In the genomic region with DNA sequence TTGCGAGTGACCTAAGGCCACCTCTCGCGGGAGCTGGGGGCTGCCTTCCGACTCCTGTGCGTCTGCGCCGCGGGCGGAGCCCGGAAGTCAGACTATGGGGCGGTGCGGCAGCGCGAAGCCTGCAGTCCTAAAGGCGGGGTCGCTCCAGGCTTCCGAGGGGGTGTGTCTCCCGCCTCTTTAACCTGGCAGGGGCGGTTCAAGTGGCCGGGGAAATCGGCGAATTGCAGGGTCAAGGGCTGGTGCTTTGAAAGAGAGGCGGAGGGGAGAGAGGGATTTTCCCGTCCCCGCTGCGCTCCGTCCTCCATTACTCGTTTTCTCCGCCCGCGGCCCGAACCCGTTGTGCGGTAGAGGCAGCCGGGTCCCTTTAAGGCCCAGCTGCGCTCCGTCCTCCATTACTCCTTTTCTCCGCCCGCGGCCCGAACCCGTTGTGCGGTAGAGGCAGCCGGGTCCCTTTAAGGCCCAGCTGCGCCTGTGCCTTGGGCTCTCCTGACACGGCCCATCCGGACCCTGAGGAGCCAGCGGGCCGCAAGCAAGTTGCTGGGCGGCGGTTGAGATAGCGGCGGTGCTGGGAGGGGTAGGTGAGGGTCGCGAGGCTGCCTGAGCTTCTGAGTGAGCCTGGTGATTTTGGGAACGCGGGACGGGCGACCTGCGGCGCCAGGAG, we compare ENCODE assay signal across 8 cellular contexts. TPM values are rescaled to one million over a fixed set of nuclear protein-coding genes. Genes with fewer than 3 reads are reported as not detected.
DNase-seq lines count a peak whose midpoint lies in the region; ATAC-seq, FAIRE-seq and TF ChIP-seq lines count a peak whose summit lies in the region.
"Not testable (repeated sequence)": the region's sequence is repeated elsewhere in the genome, so short reads cannot be mapped to it uniquely, and the experiment has no call there.

A gene with protein sequence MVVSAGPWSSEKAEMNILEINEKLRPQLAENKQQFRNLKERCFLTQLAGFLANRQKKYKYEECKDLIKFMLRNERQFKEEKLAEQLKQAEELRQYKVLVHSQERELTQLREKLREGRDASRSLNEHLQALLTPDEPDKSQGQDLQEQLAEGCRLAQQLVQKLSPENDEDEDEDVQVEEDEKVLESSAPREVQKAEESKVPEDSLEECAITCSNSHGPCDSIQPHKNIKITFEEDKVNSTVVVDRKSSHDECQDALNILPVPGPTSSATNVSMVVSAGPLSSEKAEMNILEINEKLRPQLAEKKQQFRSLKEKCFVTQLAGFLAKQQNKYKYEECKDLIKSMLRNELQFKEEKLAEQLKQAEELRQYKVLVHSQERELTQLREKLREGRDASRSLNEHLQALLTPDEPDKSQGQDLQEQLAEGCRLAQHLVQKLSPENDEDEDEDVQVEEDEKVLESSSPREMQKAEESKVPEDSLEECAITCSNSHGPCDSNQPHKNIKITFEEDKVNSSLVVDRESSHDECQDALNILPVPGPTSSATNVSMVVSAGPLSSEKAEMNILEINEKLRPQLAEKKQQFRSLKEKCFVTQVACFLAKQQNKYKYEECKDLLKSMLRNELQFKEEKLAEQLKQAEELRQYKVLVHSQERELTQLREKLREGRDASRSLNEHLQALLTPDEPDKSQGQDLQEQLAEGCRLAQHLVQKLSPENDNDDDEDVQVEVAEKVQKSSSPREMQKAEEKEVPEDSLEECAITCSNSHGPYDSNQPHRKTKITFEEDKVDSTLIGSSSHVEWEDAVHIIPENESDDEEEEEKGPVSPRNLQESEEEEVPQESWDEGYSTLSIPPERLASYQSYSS (N-terminal part only) (plus strand): TSS at position 83 of the 661 bp plus-strand sequence. CDS start 21,820 bp downstream, outside the sequence.

- H3K4me1 ChIP-seq in heart left ventricle = peaks cover 0 to 11% (median 3%) of the 10 kb centered on the region in 12 donors
- not testable (repeated sequence) for H3K4me1 ChIP-seq in thyroid gland

- H3K27ac ChIP-seq in heart left ventricle (peak within 1 kb of the TSS; percentile 66 to 92 (median 82)), thyroid gland (peak within 1 kb of the TSS; percentile 78 to 90 (median 84))

- H3K4me3 ChIP-seq in heart left ventricle = peak within 1 kb of the TSS; percentile 29 to 99 (median 78)
- peak within 1 kb of the TSS; percentile 17 to 93 (median 89) for H3K4me3 ChIP-seq in thyroid gland (replicated peaks in 1 of 3)

- H3K27me3 ChIP-seq in heart left ventricle, thyroid gland: not testable (repeated sequence)

- TF ChIP-seq POLR2A in GM12892 (IDR thresholded peaks at IDR 0.05; ENCODE audit: low read depth, low read length); heart left ventricle (IDR thresholded peaks at IDR 0.05): not testable (repeated sequence)
- peak in 1 of 2 donors; percentile 40 for TF ChIP-seq POLR2A in thyroid gland (IDR thresholded peaks at IDR 0.05)

- H3K4me3 Mint-ChIP-seq in T-helper 1 cell treated with Interleukin-12 subunit alpha and Interleukin-12 subunit beta and Interleukin-4 antibody, amounts not matched to agents 30 μg/mL and 1 μg/mL, for 36 hours = peak within 1 kb of the TSS; percentile 94
- peak within 1 kb of the TSS; percentile 85 for H3K4me3 Mint-ChIP-seq in activated naive CD8-positive, alpha-beta T cell treated with anti-CD3 and anti-CD28 coated beads, Interleukin-2, amount 50 U/mL, for 24 hours

- not testable (repeated sequence) for TF ChIP-seq CTCF in heart left ventricle (IDR thresholded peaks at IDR 0.05); thyroid gland (IDR thresholded peaks at IDR 0.05)

- H3K27me3 Mint-ChIP-seq in T-helper 1 cell treated with Interleukin-12 subunit alpha and Interleukin-12 subunit beta and Interleukin-4 antibody, amounts not matched to agents 30 μg/mL and 1 μg/mL, for 36 hours (ENCODE audit: low read depth); activated naive CD8-positive, alpha-beta T cell treated with anti-CD3 and anti-CD28 coated beads, Interleukin-2, amount 50 U/mL, for 24 hours: not testable (repeated sequence)

- not testable (repeated sequence) for H3K36me3 ChIP-seq in heart left ventricle, thyroid gland

- H3K27ac Mint-ChIP-seq in T-helper 1 cell treated with Interleukin-12 subunit alpha and Interleukin-12 subunit beta and Interleukin-4 antibody, amounts not matched to agents 30 μg/mL and 1 μg/mL, for 36 hours = peak within 1 kb of the TSS; percentile 96
- H3K27ac Mint-ChIP-seq in activated naive CD8-positive, alpha-beta T cell treated with anti-CD3 and anti-CD28 coated beads, Interleukin-2, amount 50 U/mL, for 24 hours = peak within 1 kb of the TSS; percentile 86

- H3K4me1 Mint-ChIP-seq in T-helper 1 cell treated with Interleukin-12 subunit alpha and Interleukin-12 subunit beta and Interleukin-4 antibody, amounts not matched to agents 30 μg/mL and 1 μg/mL, for 36 hours (ENCODE audit: low read depth) = not testable (repeated sequence)
- H3K4me1 Mint-ChIP-seq in activated naive CD8-positive, alpha-beta T cell treated with anti-CD3 and anti-CD28 coated beads, Interleukin-2, amount 50 U/mL, for 24 hours = peaks cover 21% of the 10 kb centered on the region

- not testable (repeated sequence) for H3K9me3 Mint-ChIP-seq in T-helper 1 cell treated with Interleukin-12 subunit alpha and Interleukin-12 subunit beta and Interleukin-4 antibody, amounts not matched to agents 30 μg/mL and 1 μg/mL, for 36 hours; activated naive CD8-positive, alpha-beta T cell treated with anti-CD3 and anti-CD28 coated beads, Interleukin-2, amount 50 U/mL, for 24 hours

- not testable (repeated sequence) for H3K9me3 ChIP-seq in heart left ventricle, thyroid gland

- DNase-seq in GM12892 (ENCODE audit: insufficient read length) (peak; percentile 42), NCI-H1694 (lab: John Stamatoyannopoulos, UW) (peak; percentile 66), heart left ventricle (peak; percentile 82 to 91 (median 84)), pons (ENCODE audit: low spot score) (peak; percentile 81), thyroid gland (peak; percentile 84 to 90)
- peak; percentile 85 for DNase-seq in activated naive CD8-positive, alpha-beta T cell treated with anti-CD3 and anti-CD28 coated beads, Interleukin-2, amount 50 U/mL, for 24 hours

- intact Hi-C loops in heart left ventricle (cut with DNase I); thyroid gland (cut with DNase I): not testable (repeated sequence)

- WGBS in heart left ventricle, 4 donors = 0% methylated on average over 18 to 58 of the region's 61 CpGs
- 0% methylated on average over 31 to 33 of the region's 61 CpGs for WGBS in thyroid gland, 2 donors

- H3K36me3 Mint-ChIP-seq in T-helper 1 cell treated with Interleukin-12 subunit alpha and Interleukin-12 subunit beta and Interleukin-4 antibody, amounts not matched to agents 30 μg/mL and 1 μg/mL, for 36 hours (ENCODE audit: low read depth); activated naive CD8-positive, alpha-beta T cell treated with anti-CD3 and anti-CD28 coated beads, Interleukin-2, amount 50 U/mL, for 24 hours (ENCODE audit: low read depth): not testable (repeated sequence)

- ATAC-seq in HG02870 (IDR thresholded peaks at IDR 0.05; ENCODE audit: unreplicated experiment) (peak; percentile 57), heart left ventricle (peak; percentile 97 to 100 (median 99))
- peak; percentile 98 for ATAC-seq in activated naive CD8-positive, alpha-beta T cell treated with anti-CD3 and anti-CD28 coated beads, Interleukin-2, amount 50 U/mL, for 24 hours

- not testable (repeated sequence) for FAIRE-seq in GM12892 (lab: Jason Lieb, UNC)

RNA-seq across cellular contexts. Expression of the gene that starts here (rescaled TPM):
- 9.5 TPM for polyA plus RNA-seq in GM12892 (2012; ENCODE audit: missing spikeins)
- total RNA-seq in heart left ventricle (1 to 10 TPM; 2.2 to 6.6 (median 3.7) TPM), thyroid gland (10 to 100 TPM; 15.9 to 23.5 (median 21.6) TPM)
- 1 to 10 TPM; 2.4 to 2.9 TPM for polyA plus RNA-seq in heart left ventricle

Comparison
In these comparisons a context has a peak if more than half of its experiments do, and no peak if none do; other contexts are left out.
1. Peak in every context shown above with its lines: DNase-seq, ATAC-seq, H3K4me3 ChIP-seq and H3K27ac ChIP-seq.